Comparison of ENCODE assay signal across 16 cellular contexts in genomic region chr16:75532142-75532765, GRCh38. TPM values are rescaled to one million over a fixed set of nuclear protein-coding genes. Genes with fewer than 3 reads are reported as not detected.
DNase-seq lines count a peak whose midpoint lies in the region; ATAC-seq and TF ChIP-seq lines count a peak whose summit lies in the region.
"Had no signal": no experiment of that assay in that cellular context is flagged by ENCODE, and none has a peak within 500 bp of the region (broad histone marks: within the 10 kb centered on the region; RNA-seq: fewer than 3 reads in every experiment).

No MANE protein-coding gene starts in this region.

- H3K27ac ChIP-seq in HEK293 (ENCODE audit: extremely low read depth, low read depth, low read length) = no peak overlapping the region
- H3K27ac ChIP-seq in duodenal mucosa (ENCODE audit: low read depth, low read length) = no peak overlapping the region
- H3K27ac ChIP-seq in osteoblast (ENCODE audit: low read depth, low read length) = no peak overlapping the region

- POLR2A ChIA-PET in HEK293 (lab: Yijun Ruan, JAX) = no interaction called here

- no peaks in the 10 kb centered on the region for H3K27me3 ChIP-seq in duodenal mucosa (ENCODE audit: control insufficient read depth in 1 of 2, insufficient read depth in 2 of 2, low read length in 2 of 2)
- H3K27me3 ChIP-seq in osteoblast (ENCODE audit: insufficient read depth, low read length) = peaks cover 11% of the 10 kb centered on the region

- ATAC-seq in GM21423 (IDR thresholded peaks at IDR 0.05; ENCODE audit: unreplicated experiment) = no peak
- ATAC-seq: GM23338 had no signal

- H3K9me3 ChIP-seq in HEK293 (ENCODE audit: control insufficient read depth, insufficient read depth, low read depth, low read length) (no peaks in the 10 kb centered on the region), duodenal mucosa (ENCODE audit: control insufficient read depth in 1 of 2, low read length in 2 of 2) (no peaks in the 10 kb centered on the region), osteoblast (ENCODE audit: low read depth, low read length) (no peaks in the 10 kb centered on the region)

- CTCF ChIA-PET in HEK293 (lab: Yijun Ruan, JAX) = interaction anchor here (1.0 to 1.6 kb wide), 3 partner anchors 15 to 67 kb away, joined by 4 to 5 read pairs (median 5); no protein-coding TSS in a partner anchor

- TF ChIP-seq CTCF in HEK293 (tag by site-specific recombination; IDR thresholded peaks at IDR 0.05) (no peak), osteoblast (IDR thresholded peaks at IDR 0.05; ENCODE audit: extremely low read depth, low read depth, low read length) (no peak)

- no peaks in the 10 kb centered on the region for H3K4me1 ChIP-seq in HEK293 (ENCODE audit: control insufficient read depth, insufficient read depth, low read length)
- peaks cover 15 to 18% of the 10 kb centered on the region in 2 donors for H3K4me1 ChIP-seq in duodenal mucosa (ENCODE audit: control insufficient read depth in 1 of 2, insufficient read depth in 2 of 2, low read length in 2 of 2)
- H3K4me1 ChIP-seq in osteoblast (ENCODE audit: insufficient read depth, low read length) = no peaks in the 10 kb centered on the region

- no peaks in the 10 kb centered on the region for H4K20me1 ChIP-seq in osteoblast (ENCODE audit: insufficient read depth, low read length)

- H3K36me3 ChIP-seq in HEK293 (ENCODE audit: control insufficient read depth in 2 of 2, insufficient read depth in 1 of 2, low read length in 2 of 2) (no peaks in the 10 kb centered on the region), duodenal mucosa (ENCODE audit: control insufficient read depth in 1 of 2, insufficient read depth in 2 of 2, low read length in 2 of 2) (peaks cover 14 to 28% of the 10 kb centered on the region in 2 donors), osteoblast (ENCODE audit: insufficient read depth, low read length) (no peaks in the 10 kb centered on the region)

- H3K9ac ChIP-seq in duodenal mucosa (ENCODE audit: low read depth in 1 of 2, low read length in 2 of 2) = peak overlapping the region in 1 of 2 donors; percentile 43

- no peak overlapping the region for H2AFZ ChIP-seq in osteoblast (ENCODE audit: low read length)
- H2AFZ ChIP-seq: GM23338 had no signal

- DNase-seq in left kidney (ENCODE audit: low read depth, low spot score) = peak; percentile 14
- peak; percentile 30 for DNase-seq in osteoblast (ENCODE audit: insufficient read length, low spot score, missing footprints)
- no peak for DNase-seq in stimulated activated CD4-positive, alpha-beta T cell treated with anti-CD3 and anti-CD28 coated beads, Interleukin-15, amount 100 ng/mL, for 24 hours
- no peak for DNase-seq in A172 (ENCODE audit: low spot score)
- no peak for DNase-seq in OCI-M1 (lab: John Stamatoyannopoulos, UW)
- DNase-seq: C1 segment of cervical spinal cord; CD4-positive, alpha-beta T cell; DMS79 treated with DMSO at 0.1 percent for 48 hours; EL; H7 had no signal

- no peak overlapping the region for H3K4me2 ChIP-seq in osteoblast (ENCODE audit: insufficient read depth, low read length)
- H3K4me2 ChIP-seq: GM23338 had no signal

- no peaks in the 10 kb centered on the region for H3K79me2 ChIP-seq in osteoblast (ENCODE audit: insufficient read depth, low read length)

- H3K4me3 ChIP-seq in HEK293 (ENCODE audit: low read depth, low read length) = no peak overlapping the region
- H3K4me3 ChIP-seq in duodenal mucosa (ENCODE audit: low read depth in 1 of 2, low read length in 2 of 2) = peak overlapping the region; percentile 61 to 84
- H3K4me3 ChIP-seq in osteoblast (ENCODE audit: insufficient read depth, low read length) = no peak overlapping the region
- H3K4me3 ChIP-seq: GM23338 had no signal

TF ChIP-seq in HEK293, 187 proteins besides CTCF, POLR2A, EP300 and RAD21:
- peak; percentile 94 for TF ChIP-seq SCRT2 (tag by site-specific recombination; IDR thresholded peaks at IDR 0.05)
- TF ChIP-seq ZNF138 (tag by site-specific recombination; IDR thresholded peaks at IDR 0.05; ENCODE audit: borderline replicate concordance) = no peak
- TF ChIP-seq SCRT1 (tag by site-specific recombination; IDR thresholded peaks at IDR 0.05; ENCODE audit: borderline replicate concordance) = peak; percentile 83

RNA-seq across cellular contexts. Expression of gene CHST5, which starts 3.7 kb away (rescaled TPM):
- total RNA-seq in osteoblast = under 0.01 TPM in 1 of 2 replicates, not detected in the other
- not detected in 2 replicates for total RNA-seq in A172 (2014; rRNA removed; shearing (Covaris generic))
- total RNA-seq: CD4-positive, alpha-beta T cell; GM23338; HepG2; HT1080 had no signal

RNA-seq across cellular contexts. Expression of gene TMEM231, which starts 23.8 kb away (rescaled TPM):
- total RNA-seq in osteoblast = 17.0 and 22.4 TPM in 2 replicates
- 13.7 and 16.8 TPM in 2 replicates for total RNA-seq in A172 (2014; rRNA removed; shearing (Covaris generic))

RNA-seq across cellular contexts. Expression of gene GABARAPL2, which starts 33.9 kb away (rescaled TPM):
- total RNA-seq in osteoblast = 32.9 and 36.8 TPM in 2 replicates
- 98.1 and 115 TPM in 2 replicates for total RNA-seq in A172 (2014; rRNA removed; shearing (Covaris generic))

RNA-seq across cellular contexts. Expression of gene CHST6, which starts 37.0 kb away (rescaled TPM):
- 1.1 and 1.5 TPM in 2 replicates for total RNA-seq in osteoblast
- not detected in 2 replicates for total RNA-seq in A172 (2014; rRNA removed; shearing (Covaris generic))
- total RNA-seq: CD4-positive, alpha-beta T cell; HT1080 had no signal

Comparison
In these comparisons a context has a peak if more than half of its experiments do, and no peak if none do; other contexts are left out.
1. H3K4me3 ChIP-seq: peak in duodenal mucosa (2 of 2); none in HEK293 (single experiment) and osteoblast (single experiment).
2. DNase-seq: peak in left kidney (single experiment) and osteoblast (single experiment); none in stimulated activated CD4-positive, alpha-beta T cell treated with anti-CD3 and anti-CD28 coated beads, Interleukin-15, amount 100 ng/mL, for 24 hours (single experiment), A172 (single experiment) and OCI-M1 (single experiment).